Comparison of ENCODE assay signal across 16 cellular contexts in genomic region chr12:43858096-43858495, GRCh38. TPM values are rescaled to one million over a fixed set of nuclear protein-coding genes. Genes with fewer than 3 reads are reported as not detected.
DNase-seq lines count a peak whose midpoint lies in the region; ATAC-seq and TF ChIP-seq lines count a peak whose summit lies in the region.
"Had no signal": no experiment of that assay in that cellular context is flagged by ENCODE, and none has a peak within 500 bp of the region (broad histone marks: within the 10 kb centered on the region; RNA-seq: fewer than 3 reads in every experiment).

No MANE protein-coding gene starts in this region.

- dilution Hi-C loops in mammary epithelial cell (cut with HindIII; ENCODE audit: low sequenced_read_pairs), result no loop called here

- H3K9me2 ChIP-seq in GM23338 (ENCODE audit: insufficient read depth), result no peaks in the 10 kb centered on the region
- H3K9me2 ChIP-seq: SK-N-SH had no signal

- no peak overlapping the region for H3K27ac ChIP-seq in GM23338 (ENCODE audit: low read depth)
- no peak overlapping the region for H3K27ac ChIP-seq in mammary epithelial cell (ENCODE audit: insufficient read depth, low read depth, low read length)
- no peak overlapping the region for H3K27ac ChIP-seq in neural progenitor cell

- intact Hi-C loops in activated CD4-positive, alpha-beta T cell treated with anti-CD3 and anti-CD28 coated beads, Interleukin-2, amount 10 ng/mL, durations not matched to agents 24 days and 14 days (cut with micrococcal nuclease), result no loop called here
- intact Hi-C loops in mammary epithelial cell (cut with micrococcal nuclease), result no loop called here

- no peak overlapping the region for H3K4me3 ChIP-seq in GM23338
- no peak overlapping the region for H3K4me3 ChIP-seq in mammary epithelial cell (replicated peaks in 1 of 3; ENCODE audit: insufficient read depth in 1 of 3, low read depth in 2 of 3, low read length in 3 of 3)
- H3K4me3 ChIP-seq in neural progenitor cell, result no peak overlapping the region
- H3K4me3 ChIP-seq: K562 had no signal

- no peaks in the 10 kb centered on the region for H4K20me1 ChIP-seq in GM23338 (replicated peaks; ENCODE audit: insufficient read depth)
- no peaks in the 10 kb centered on the region for H4K20me1 ChIP-seq in mammary epithelial cell (ENCODE audit: insufficient read depth, low read length)
- no peaks in the 10 kb centered on the region for H4K20me1 ChIP-seq in neural progenitor cell (ENCODE audit: low read depth)

- ATAC-seq in GM23338, result no peak
- ATAC-seq: K562 had no signal

- BruUV-seq in mammary epithelial cell (replicated peaks; lab: Mats Ljungman, UMichigan), result no TSS peak

- TF ChIP-seq CTCF in GM23338 (conservative IDR thresholded peaks at IDR 0.05; ENCODE audit: low read depth in 2 of 2) (no peak), mammary epithelial cell (conservative IDR thresholded peaks at IDR 0.05 in 1 of 2, IDR thresholded peaks at IDR 0.05 in 1 of 2; ENCODE audit: extremely low read depth in 1 of 2, insufficient read depth in 1 of 2, low read depth in 1 of 2, low read length in 2 of 2) (no peak), neural progenitor cell (IDR thresholded peaks at IDR 0.05) (no peak)

- no peaks in the 10 kb centered on the region for H3K27me3 ChIP-seq in GM23338 (ENCODE audit: insufficient read depth)
- no peaks in the 10 kb centered on the region for H3K27me3 ChIP-seq in mammary epithelial cell (ENCODE audit: insufficient read depth, low read length)
- no peaks in the 10 kb centered on the region for H3K27me3 ChIP-seq in neural progenitor cell

- H3K9ac ChIP-seq in mammary epithelial cell (ENCODE audit: insufficient read depth, low read length) (no peak overlapping the region), neural progenitor cell (no peak overlapping the region)
- H3K9ac ChIP-seq: SK-N-SH had no signal

- H3K36me3 ChIP-seq in GM23338 (ENCODE audit: insufficient read depth) (no peaks in the 10 kb centered on the region), mammary epithelial cell (ENCODE audit: insufficient read depth, low read length) (no peaks in the 10 kb centered on the region), neural progenitor cell (no peaks in the 10 kb centered on the region)
- H3K36me3 ChIP-seq: BE2C had no signal

- no peaks in the 10 kb centered on the region for H3K36me3 Mint-ChIP-seq in activated CD4-positive, alpha-beta T cell treated with anti-CD3 and anti-CD28 coated beads, Interleukin-2, amount 10 ng/mL, durations not matched to agents 24 days and 14 days (ENCODE audit: low read depth)
- peaks cover 4% of the 10 kb centered on the region; the same call in 1 of the 3 replicates for H3K36me3 Mint-ChIP-seq in GM23338 (ENCODE audit: low read depth)
- no peaks in the 10 kb centered on the region for H3K36me3 Mint-ChIP-seq in neural progenitor cell

- H3K9me3 ChIP-seq in mammary epithelial cell (replicated peaks; ENCODE audit: insufficient read depth, low read length) (no peaks in the 10 kb centered on the region), neural progenitor cell (ENCODE audit: low read depth) (no peaks in the 10 kb centered on the region)
- H3K9me3 ChIP-seq: BE2C, SK-N-SH had no signal

- H3K4me2 ChIP-seq in GM23338 (no peak overlapping the region), mammary epithelial cell (ENCODE audit: insufficient read depth, low read depth, low read length) (peak overlapping the region; percentile 7), neural progenitor cell (no peak overlapping the region)
- H3K4me2 ChIP-seq: SK-N-SH had no signal

- peaks cover 9% of the 10 kb centered on the region; the same call in 1 of the 2 replicates for H3K4me1 ChIP-seq in GM23338 (ENCODE audit: insufficient read depth)
- H3K4me1 ChIP-seq in mammary epithelial cell (ENCODE audit: insufficient read depth, low read length), result peaks cover 18% of the 10 kb centered on the region
- H3K4me1 ChIP-seq in neural progenitor cell, result no peaks in the 10 kb centered on the region
- H3K4me1 ChIP-seq: BE2C had no signal

- H3F3A ChIP-seq in GM23338 (replicated peaks; ENCODE audit: low read depth) (no peaks in the 10 kb centered on the region), neural progenitor cell (ENCODE audit: low read depth) (no peaks in the 10 kb centered on the region)

- CTCF ChIA-PET in mammary epithelial cell (lab: Charles Lee; ENCODE audit: low non-redundant PET), result no interaction called here

- H3K9me3 Mint-ChIP-seq in activated CD4-positive, alpha-beta T cell treated with anti-CD3 and anti-CD28 coated beads, Interleukin-2, amount 10 ng/mL, durations not matched to agents 24 days and 14 days, result no peaks in the 10 kb centered on the region
- 0 out of 3 replicates have a peak, but pooled peaks cover 5% of the 10 kb centered on the region for H3K9me3 Mint-ChIP-seq in GM23338
- H3K9me3 Mint-ChIP-seq in neural progenitor cell, result no peaks in the 10 kb centered on the region
- H3K9me3 Mint-ChIP-seq: CD4-positive, alpha-beta T cell; HFFc6 had no signal

- H3K4me3 Mint-ChIP-seq in activated CD4-positive, alpha-beta T cell treated with anti-CD3 and anti-CD28 coated beads, Interleukin-2, amount 10 ng/mL, durations not matched to agents 24 days and 14 days, result no peak overlapping the region
- H3K4me3 Mint-ChIP-seq in GM23338 (no peak overlapping the region), neural progenitor cell (no peak overlapping the region)
- H3K4me3 Mint-ChIP-seq: CD4-positive, alpha-beta T cell; HFFc6 had no signal

- WGBS in mammary epithelial cell (ENCODE audit: low coverage, missing lambda C conversion rate), result 28% methylated on average over 5 of the region's 7 CpGs

- H2AFZ ChIP-seq in GM23338, result peak overlapping the region; percentile 84
- H2AFZ ChIP-seq in mammary epithelial cell (ENCODE audit: low read depth, low read length), result peak overlapping the region; percentile 61
- H2AFZ ChIP-seq in neural progenitor cell (replicated peaks), result peak overlapping the region; percentile 10

- no peaks in the 10 kb centered on the region for H3K4me1 Mint-ChIP-seq in activated CD4-positive, alpha-beta T cell treated with anti-CD3 and anti-CD28 coated beads, Interleukin-2, amount 10 ng/mL, durations not matched to agents 24 days and 14 days
- peaks cover 11% of the 10 kb centered on the region for H3K4me1 Mint-ChIP-seq in GM23338
- peaks cover 6% of the 10 kb centered on the region for H3K4me1 Mint-ChIP-seq in neural progenitor cell

- in situ Hi-C loops in mammary epithelial cell (cut with MboI; ENCODE audit: low sequenced_read_pairs in 2 of 2), result no loop called here

- no peaks in the 10 kb centered on the region for H3K79me2 ChIP-seq in GM23338 (replicated peaks; ENCODE audit: insufficient read depth)
- H3K79me2 ChIP-seq in mammary epithelial cell (ENCODE audit: insufficient read depth, low read length), result peaks cover 24% of the 10 kb centered on the region
- H3K79me2 ChIP-seq in neural progenitor cell (ENCODE audit: low read depth), result no peaks in the 10 kb centered on the region

- peak; percentile 17 for DNase-seq in activated CD4-positive, alpha-beta T cell treated with anti-CD3 and anti-CD28 coated beads, Interleukin-2, amount 10 ng/mL, durations not matched to agents 24 days and 14 days
- no peak for DNase-seq in activated CD4-positive, alpha-beta T cell treated with anti-CD3 and anti-CD28 coated beads, Interleukin-2, amount 50 U/mL, for 48 hours
- DNase-seq in GM23338 (ENCODE audit: low spot score), result no peak
- no peak for DNase-seq in mammary epithelial cell
- DNase-seq in neural progenitor cell (ENCODE audit: low spot score), result no peak
- no peak for DNase-seq in stimulated activated CD8-positive, alpha-beta memory T cell treated with anti-CD3 and anti-CD28 coated beads, Interleukin-4, amount 100 ng/mL, for 48 hours
- DNase-seq in NCI-H1048 (lab: John Stamatoyannopoulos, UW), result no peak
- DNase-seq: BE2C; Calu3; CD4-positive, alpha-beta T cell; H7; HFFc6; NCI-H1930; SHP77 treated with DMSO at 0.1 percent for 48 hours; SK-N-SH had no signal

- H3K27me3 Mint-ChIP-seq in activated CD4-positive, alpha-beta T cell treated with anti-CD3 and anti-CD28 coated beads, Interleukin-2, amount 10 ng/mL, durations not matched to agents 24 days and 14 days, result peaks cover 4% of the 10 kb centered on the region
- H3K27me3 Mint-ChIP-seq in GM23338 (ENCODE audit: insufficient read depth, low read depth, poor library complexity), result peaks cover 4% of the 10 kb centered on the region
- no peaks in the 10 kb centered on the region for H3K27me3 Mint-ChIP-seq in neural progenitor cell (ENCODE audit: insufficient read depth, low read depth)
- H3K27me3 Mint-ChIP-seq: CD4-positive, alpha-beta T cell had no signal

- H3K27ac Mint-ChIP-seq in activated CD4-positive, alpha-beta T cell treated with anti-CD3 and anti-CD28 coated beads, Interleukin-2, amount 10 ng/mL, durations not matched to agents 24 days and 14 days, result no peak overlapping the region
- H3K27ac Mint-ChIP-seq in GM23338, result no peak overlapping the region
- no peak overlapping the region for H3K27ac Mint-ChIP-seq in neural progenitor cell
- H3K27ac Mint-ChIP-seq: CD4-positive, alpha-beta T cell; HFFc6 had no signal

TF ChIP-seq in GM23338, 12 proteins besides CTCF, POLR2A, EP300 and RAD21:
- no peak for TF ChIP-seq NANOG (IDR thresholded peaks at IDR 0.05; ENCODE audit: borderline replicate concordance)
- no peak for TF ChIP-seq EZH2phosphoT487 (IDR thresholded peaks at IDR 0.05; ENCODE audit: unreplicated experiment)
- TF ChIP-seq JUNB (IDR thresholded peaks at IDR 0.05; ENCODE audit: unreplicated experiment), result no peak
- TF ChIP-seq POLR2AphosphoS5 (IDR thresholded peaks at IDR 0.05; ENCODE audit: low read depth), result no peak
- TF ChIP-seq STAT1 (IDR thresholded peaks at IDR 0.05; ENCODE audit: unreplicated experiment), result no peak
TF ChIP-seq in GM23338: peak in this region for 0.

RNA-seq across cellular contexts. Expression of gene TMEM117, which starts 22.2 kb away (rescaled TPM):
- 0.82 and 1.1 TPM in 2 replicates for total RNA-seq in activated CD4-positive, alpha-beta T cell treated with anti-CD3 and anti-CD28 coated beads, Interleukin-2, amount 10 ng/mL, durations not matched to agents 24 days and 14 days
- total RNA-seq in GM23338 (2014; rRNA removed; shearing (Covaris generic)), result 1.6 and 4.1 TPM in 2 replicates
- polyA plus RNA-seq in GM23338 (2016; fragmentation: Nextera tagmentation; extraction: Ambion mirVana), result 0.94 and 1.5 TPM in 2 replicates
- total RNA-seq in mammary epithelial cell, result 10 to 100 TPM; 20.8 to 26.5 TPM
- polyA plus RNA-seq in mammary epithelial cell, result 7.3 TPM
- polyA minus RNA-seq in mammary epithelial cell, result not detected
- total RNA-seq in neural progenitor cell (ENCODE audit: low replicate concordance), result 1.6 TPM in 1 of 2 replicates, not detected in the other

RNA-seq across cellular contexts. Expression of gene TWF1, which starts 52.0 kb away (rescaled TPM):
- 27.0 and 28.3 TPM in 2 replicates for total RNA-seq in activated CD4-positive, alpha-beta T cell treated with anti-CD3 and anti-CD28 coated beads, Interleukin-2, amount 10 ng/mL, durations not matched to agents 24 days and 14 days
- total RNA-seq in GM23338 (2014; rRNA removed; shearing (Covaris generic)), result 40.4 and 52.1 TPM in 2 replicates
- polyA plus RNA-seq in GM23338 (2016; fragmentation: Nextera tagmentation; extraction: Ambion mirVana), result 29.8 and 31.3 TPM in 2 replicates
- 100 to 1,000 TPM; 170 to 187 TPM for total RNA-seq in mammary epithelial cell
- polyA plus RNA-seq in mammary epithelial cell, result 71.5 TPM
- polyA minus RNA-seq in mammary epithelial cell, result 46.4 TPM
- total RNA-seq in neural progenitor cell (ENCODE audit: low replicate concordance), result 44.6 and 69.2 TPM in 2 replicates

Comparison
In these comparisons a context has a peak if more than half of its experiments do, and no peak if none do; other contexts are left out.
1. H2AFZ ChIP-seq: peak in every context shown above with its lines; median percentile 84 in GM23338; 61 in mammary epithelial cell; 10 in neural progenitor cell.